In genomic region chr13:39373108-39373507, GRCh38 we compare ENCODE assay signal across 21 cellular contexts.
DNase-seq lines count a peak whose midpoint lies in the region; ATAC-seq, FAIRE-seq and TF ChIP-seq lines count a peak whose summit lies in the region.
"Had no signal": no experiment of that assay in that cellular context is flagged by ENCODE, and none has a peak within 500 bp of the region (broad histone marks: within the 10 kb centered on the region; RNA-seq: fewer than 3 reads in every experiment).

No MANE protein-coding gene starts in this region.

- H3K9me3 ChIP-seq in A673 (ENCODE audit: low read depth, low read length, poor library complexity, severe bottlenecking), result no peaks in the 10 kb centered on the region
- H3K9me3 ChIP-seq: A549, SK-N-SH had no signal

- H3K4me3 ChIP-seq in A673 (ENCODE audit: low read depth, low read length, poor library complexity, severe bottlenecking) (no peak overlapping the region), GM23338 (no peak overlapping the region), coronary artery (no peak overlapping the region)
- H3K4me3 ChIP-seq: A549, GM23248 had no signal

- H3K4me3 Mint-ChIP-seq in GM23338, result no peak overlapping the region
- no peak overlapping the region for H3K4me3 Mint-ChIP-seq in type B pancreatic cell
- H3K4me3 Mint-ChIP-seq: CD4-positive, alpha-beta memory T cell had no signal

- ATAC-seq in GM23338 (peak; percentile 61), left colon (no peak)
- ATAC-seq: A549, PC-3 had no signal

- H3K79me2 ChIP-seq in GM23338 (replicated peaks; ENCODE audit: insufficient read depth), result no peaks in the 10 kb centered on the region

- H3K27me3 ChIP-seq in A673 (replicated peaks; ENCODE audit: insufficient read depth, low read depth, low read length, poor library complexity) (no peaks in the 10 kb centered on the region), GM23338 (ENCODE audit: insufficient read depth) (peaks cover 20% of the 10 kb centered on the region)

- no peak overlapping the region for H3K4me2 ChIP-seq in GM23338
- H3K4me2 ChIP-seq: A549, SK-N-SH had no signal

- H3F3A ChIP-seq in GM23338 (replicated peaks; ENCODE audit: low read depth), result no peaks in the 10 kb centered on the region

- no peak overlapping the region for H2AFZ ChIP-seq in GM23338
- H2AFZ ChIP-seq: GM23248 had no signal

- no peak for FAIRE-seq in HTR-8/SVneo (lab: Jason Lieb, UNC)
- FAIRE-seq: A549 had no signal

- H3K27ac Mint-ChIP-seq in GM23338 (no peak overlapping the region), type B pancreatic cell (peak overlapping the region; percentile 50)

- BruUV-seq in A673 (replicated peaks; lab: Mats Ljungman, UMichigan), result no TSS peak

- H3K27ac ChIP-seq in A673 (ENCODE audit: low read depth, low read length, poor library complexity, severe bottlenecking) (peak overlapping the region; percentile 92), GM23338 (ENCODE audit: low read depth) (no peak overlapping the region), coronary artery (peak overlapping the region; percentile 35 to 59)
- H3K27ac ChIP-seq: A549, GM23248 had no signal

- peaks cover 7% of the 10 kb centered on the region; the same call in 1 of the 2 replicates for H4K20me1 ChIP-seq in GM23338 (replicated peaks; ENCODE audit: insufficient read depth)

- TF ChIP-seq CTCF in A673 (conservative IDR thresholded peaks at IDR 0.05; ENCODE audit: low read depth, low read length), result no peak
- no peak for TF ChIP-seq CTCF in GM23338 (conservative IDR thresholded peaks at IDR 0.05; ENCODE audit: low read depth in 2 of 2)
- TF ChIP-seq CTCF in coronary artery (IDR thresholded peaks at IDR 0.05), result no peak
- TF ChIP-seq CTCF in type B pancreatic cell (conservative IDR thresholded peaks at IDR 0.05), result no peak

- POLR2A ChIA-PET in A673 (lab: Charles Lee; ENCODE audit: low non-redundant PET), result no interaction called here

- H3K36me3 Mint-ChIP-seq in GM23338 (ENCODE audit: low read depth) (no peaks in the 10 kb centered on the region), type B pancreatic cell (no peaks in the 10 kb centered on the region)
- H3K36me3 Mint-ChIP-seq: CD4-positive, alpha-beta memory T cell had no signal

- no peaks in the 10 kb centered on the region for H3K9me3 Mint-ChIP-seq in GM23338
- H3K9me3 Mint-ChIP-seq in type B pancreatic cell, result no peaks in the 10 kb centered on the region
- H3K9me3 Mint-ChIP-seq: CD4-positive, alpha-beta memory T cell had no signal

- H3K36me3 ChIP-seq in A673 (ENCODE audit: insufficient read depth, low read length, poor library complexity, severe bottlenecking) (no peaks in the 10 kb centered on the region), GM23338 (ENCODE audit: insufficient read depth) (no peaks in the 10 kb centered on the region)

- no peaks in the 10 kb centered on the region for H3K9me2 ChIP-seq in GM23338 (ENCODE audit: insufficient read depth)
- H3K9me2 ChIP-seq: SK-N-SH had no signal

- H3K4me1 Mint-ChIP-seq in GM23338, result peaks cover 3% of the 10 kb centered on the region; the same call in 2 of the 3 replicates
- H3K4me1 Mint-ChIP-seq in type B pancreatic cell (ENCODE audit: unreplicated experiment), result peaks cover under 1% of the 10 kb centered on the region
- H3K4me1 Mint-ChIP-seq: CD4-positive, alpha-beta memory T cell had no signal

- intact Hi-C loops in A673 (cut with micrococcal nuclease; ENCODE audit: unreplicated experiment), result no loop called here
- intact Hi-C loops in left colon (cut with DNase I, micrococcal nuclease), result no loop called here
- intact Hi-C loops in cardiac septum (cut with DNase I), result no loop called here

- H3K4me1 ChIP-seq in A673 (ENCODE audit: insufficient read depth, low read length, poor library complexity, severe bottlenecking) (peaks cover 88% of the 10 kb centered on the region), GM23338 (ENCODE audit: insufficient read depth) (no peaks in the 10 kb centered on the region)
- H3K4me1 ChIP-seq: A549 had no signal

- no peak for DNase-seq in A673 (ENCODE audit: low spot score)
- no peak for DNase-seq in GM23338 (ENCODE audit: low spot score)
- DNase-seq in coronary artery (ENCODE audit: low spot score), result no peak
- DNase-seq in type B pancreatic cell (ENCODE audit: extremely low spot score, unreplicated experiment), result no peak
- DNase-seq in left colon, result no peak
- DNase-seq in cardiac septum (ENCODE audit: low spot score), result no peak
- DNase-seq in HTR-8/SVneo (ENCODE audit: insufficient read length, low spot score), result no peak
- DNase-seq: C1 segment of cervical spinal cord; CD4-positive, alpha-beta memory T cell; COR-L47; DMS53; GM23248; HCEC 1CT; IMR-90; KG1; MM.1S; NCI-H2081; NCI-H524 treated with DMSO at 0.1 percent for 48 hours; PC-3; SK-N-SH had no signal

- CTCF ChIA-PET in A673 (lab: Charles Lee), result no interaction called here

- H3K27me3 Mint-ChIP-seq in GM23338 (ENCODE audit: insufficient read depth, low read depth, poor library complexity) (peaks cover 2% of the 10 kb centered on the region), type B pancreatic cell (peaks cover 14% of the 10 kb centered on the region)

TF ChIP-seq in GM23338, 12 proteins besides CTCF, POLR2A, EP300 and RAD21:
- TF ChIP-seq NANOG (IDR thresholded peaks at IDR 0.05; ENCODE audit: borderline replicate concordance) (no peak), EZH2 (IDR thresholded peaks at IDR 0.05; ENCODE audit: low read depth, unreplicated experiment) (no peak), ZNF114 (CRISPR knock-in tag; IDR thresholded peaks at IDR 0.05) (no peak)
TF ChIP-seq in GM23338: peak in this region for 0.
